In the genomic region with DNA sequence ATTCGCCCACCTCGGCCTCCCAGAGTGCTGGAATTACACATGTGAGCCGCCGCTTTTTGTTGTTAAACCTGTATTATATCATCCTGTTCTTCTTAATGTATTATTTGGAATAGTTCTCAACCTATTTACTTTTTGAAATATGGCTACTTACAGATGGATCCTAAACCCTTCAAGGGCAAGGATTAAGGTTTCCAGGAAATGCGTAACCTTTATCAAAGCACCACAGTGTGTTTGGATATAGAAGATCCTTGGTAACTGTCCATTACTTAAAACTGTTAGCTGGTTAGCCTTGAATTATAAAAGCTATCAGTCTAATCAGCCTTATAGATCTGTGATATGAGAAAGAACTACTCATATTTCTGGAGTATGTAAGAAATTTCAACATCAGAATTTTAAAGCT, we compare ENCODE assay signal across 28 cellular contexts.
"Had no signal": no experiment of that assay in that cellular context is flagged by ENCODE, and none has a peak within 500 bp of the region (broad histone marks: within the 10 kb centered on the region; RNA-seq: fewer than 3 reads in every experiment).

No MANE protein-coding gene starts in this region.

- ATAC-seq: effector memory CD8-positive, alpha-beta T cell; esophagus mucosa; foreskin keratinocyte; gastrocnemius medialis; gastroesophageal sphincter; heart left ventricle; heart right ventricle had no signal

- H3K27me3 ChIP-seq: colonic mucosa, dorsolateral prefrontal cortex, esophagus muscularis mucosa, esophagus squamous epithelium, gastrocnemius medialis, gastroesophageal sphincter, heart left ventricle, heart right ventricle had no signal

- FAIRE-seq: colon, endometrium, endothelial cell of umbilical vein, frontal cortex had no signal

- H3K9me3 ChIP-seq: colonic mucosa, esophagus muscularis mucosa, esophagus squamous epithelium, gastrocnemius medialis, gastroesophageal sphincter, heart left ventricle, heart right ventricle had no signal

- H3K36me3 ChIP-seq: colonic mucosa had no signal

- H3K4me1 ChIP-seq: colonic mucosa, esophagus muscularis mucosa, esophagus squamous epithelium, foreskin keratinocyte, gastrocnemius medialis, gastroesophageal sphincter, heart left ventricle, heart right ventricle had no signal

- DNase-seq: colonic mucosa; cortex of kidney; dermis blood vessel endothelial cell; dorsolateral prefrontal cortex; effector CD4-positive, alpha-beta T cell; effector CD8-positive, alpha-beta T cell; effector memory CD4-positive, alpha-beta T cell; effector memory CD8-positive, alpha-beta T cell; endodermal cell; erythroblast; esophagus squamous epithelium; foreskin fibroblast; foreskin keratinocyte; foreskin melanocyte; gastrocnemius medialis; glutamatergic neuron; head of caudate nucleus; heart left ventricle; heart right ventricle had no signal

- H3K27ac ChIP-seq: colonic mucosa, coronary artery, dorsolateral prefrontal cortex, epithelial cell of prostate, esophagus muscularis mucosa, esophagus squamous epithelium, foreskin keratinocyte, gastrocnemius medialis, gastroesophageal sphincter, heart left ventricle, heart right ventricle had no signal

- H3K4me3 ChIP-seq: colonic mucosa, coronary artery, dorsolateral prefrontal cortex, esophagus muscularis mucosa, esophagus squamous epithelium, gastrocnemius medialis, gastroesophageal sphincter, heart left ventricle, heart right ventricle had no signal
